ENCODE assay signal across 8 cellular contexts in genomic region chr7:47227762-47228177, GRCh38.
A peak's percentile ranks its signal among the peaks of the same experiment; 100 is the strongest.
DNase-seq lines count a peak whose midpoint lies in the region; ATAC-seq and TF ChIP-seq lines count a peak whose summit lies in the region.

No MANE protein-coding gene starts in this region.

- ATAC-seq in GM18502 (IDR thresholded peaks at IDR 0.05; ENCODE audit: poor library complexity, unreplicated experiment): peak; percentile 78

- peak overlapping the region; percentile 42; the same call in 1 of the 2 replicates for H3K27ac Mint-ChIP-seq in HFFc6

- no peaks in the 10 kb centered on the region for H3K4me1 ChIP-seq in tibial nerve

- no peak for TF ChIP-seq POLR2A in tibial nerve (IDR thresholded peaks at IDR 0.05)

- no peaks in the 10 kb centered on the region for H3K36me3 Mint-ChIP-seq in HFFc6 (ENCODE audit: low read depth)

- DNase-seq in HFFc6: peak; percentile 67
- DNase-seq in NCI-H226: peak; percentile 18
- DNase-seq in islet precursor cell: peak; percentile 94
- DNase-seq in tibial nerve (ENCODE audit: low spot score in 2 of 2): no peak
- DNase-seq in 8988T: no peak
- DNase-seq in activated T-cell treated with anti-CD3 and anti-CD28 coated beads, Interleukin-2, amount 50 U/mL, for 1 hour: no peak
- no peak for DNase-seq in amygdala (lab: John Stamatoyannopoulos, UW)

- no peaks in the 10 kb centered on the region for H3K9me3 ChIP-seq in tibial nerve

- 41 to 64% methylated on average over 6 of the region's 6 CpGs for WGBS in tibial nerve, 2 donors

- no peak for TF ChIP-seq EP300 in tibial nerve (IDR thresholded peaks at IDR 0.05)

- TF ChIP-seq CTCF in HFFc6 (IDR thresholded peaks at IDR 0.05): no peak
- no peak for TF ChIP-seq CTCF in tibial nerve (IDR thresholded peaks at IDR 0.05)

- no peaks in the 10 kb centered on the region for H3K36me3 ChIP-seq in tibial nerve

- H3K4me1 Mint-ChIP-seq in HFFc6 (ENCODE audit: low read depth): peaks cover 20% of the 10 kb centered on the region

- peak overlapping the region; percentile 38; the same call in 1 of the 2 replicates for H3K4me3 Mint-ChIP-seq in HFFc6

- no peak overlapping the region for H3K27ac ChIP-seq in tibial nerve

- peaks cover 12% of the 10 kb centered on the region for H3K27me3 Mint-ChIP-seq in HFFc6 (ENCODE audit: insufficient read depth)

- H3K27me3 ChIP-seq in tibial nerve: no peaks in the 10 kb centered on the region

- no peak overlapping the region for H3K4me3 ChIP-seq in tibial nerve

- H3K9me3 Mint-ChIP-seq in HFFc6: no peaks in the 10 kb centered on the region

Comparison
In these comparisons a context has a peak if more than half of its experiments do, and no peak if none do; other contexts are left out.
1. DNase-seq: peak in HFFc6 (single experiment), NCI-H226 (single experiment) and islet precursor cell (single experiment); none in tibial nerve (0 of 2), 8988T (single experiment), activated T-cell treated with anti-CD3 and anti-CD28 coated beads, Interleukin-2, amount 50 U/mL, for 1 hour (single experiment) and amygdala (0 of 56).